ENCODE assay signal across 1 cellular context in the genomic region with DNA sequence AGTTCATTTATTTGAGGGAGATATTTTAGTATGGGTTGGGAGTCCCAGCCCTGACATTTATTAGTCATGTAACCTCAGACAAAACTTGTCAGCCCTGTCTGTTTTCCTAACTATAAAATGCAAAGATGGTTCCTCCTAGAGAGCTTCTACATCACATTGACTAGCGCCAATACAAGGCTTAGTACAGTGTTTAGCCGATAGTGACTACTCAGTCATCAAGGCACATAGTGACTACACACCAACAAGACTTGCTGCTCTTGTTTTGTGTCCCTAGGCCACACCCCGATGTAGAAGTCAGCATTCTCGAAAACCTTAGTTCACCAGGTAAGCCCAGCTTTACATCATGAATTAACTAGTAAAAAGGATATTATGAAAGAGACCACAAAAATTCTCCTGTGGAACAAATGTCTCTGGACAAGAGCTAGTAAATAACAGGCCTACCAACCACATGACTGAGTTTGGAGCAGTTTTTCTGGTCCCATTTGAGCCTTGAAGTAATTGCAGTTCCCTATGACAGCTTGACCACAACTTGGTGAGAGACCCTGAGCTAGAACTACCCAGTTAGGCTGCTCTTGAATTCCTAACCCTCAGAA.
TF ChIP-seq lines count a peak whose summit lies in the region.

No MANE protein-coding gene starts in this region.

TF ChIP-seq in H1, 55 proteins besides CTCF, POLR2A, EP300 and RAD21:
- TF ChIP-seq ZNF274 (IDR thresholded peaks at IDR 0.05; ENCODE audit: borderline replicate concordance, extremely low read depth, low read length) = no peak
- no peak for TF ChIP-seq PHF8 (conservative IDR thresholded peaks at IDR 0.05; ENCODE audit: low read depth, low read length)
- TF ChIP-seq, protein P1, sequence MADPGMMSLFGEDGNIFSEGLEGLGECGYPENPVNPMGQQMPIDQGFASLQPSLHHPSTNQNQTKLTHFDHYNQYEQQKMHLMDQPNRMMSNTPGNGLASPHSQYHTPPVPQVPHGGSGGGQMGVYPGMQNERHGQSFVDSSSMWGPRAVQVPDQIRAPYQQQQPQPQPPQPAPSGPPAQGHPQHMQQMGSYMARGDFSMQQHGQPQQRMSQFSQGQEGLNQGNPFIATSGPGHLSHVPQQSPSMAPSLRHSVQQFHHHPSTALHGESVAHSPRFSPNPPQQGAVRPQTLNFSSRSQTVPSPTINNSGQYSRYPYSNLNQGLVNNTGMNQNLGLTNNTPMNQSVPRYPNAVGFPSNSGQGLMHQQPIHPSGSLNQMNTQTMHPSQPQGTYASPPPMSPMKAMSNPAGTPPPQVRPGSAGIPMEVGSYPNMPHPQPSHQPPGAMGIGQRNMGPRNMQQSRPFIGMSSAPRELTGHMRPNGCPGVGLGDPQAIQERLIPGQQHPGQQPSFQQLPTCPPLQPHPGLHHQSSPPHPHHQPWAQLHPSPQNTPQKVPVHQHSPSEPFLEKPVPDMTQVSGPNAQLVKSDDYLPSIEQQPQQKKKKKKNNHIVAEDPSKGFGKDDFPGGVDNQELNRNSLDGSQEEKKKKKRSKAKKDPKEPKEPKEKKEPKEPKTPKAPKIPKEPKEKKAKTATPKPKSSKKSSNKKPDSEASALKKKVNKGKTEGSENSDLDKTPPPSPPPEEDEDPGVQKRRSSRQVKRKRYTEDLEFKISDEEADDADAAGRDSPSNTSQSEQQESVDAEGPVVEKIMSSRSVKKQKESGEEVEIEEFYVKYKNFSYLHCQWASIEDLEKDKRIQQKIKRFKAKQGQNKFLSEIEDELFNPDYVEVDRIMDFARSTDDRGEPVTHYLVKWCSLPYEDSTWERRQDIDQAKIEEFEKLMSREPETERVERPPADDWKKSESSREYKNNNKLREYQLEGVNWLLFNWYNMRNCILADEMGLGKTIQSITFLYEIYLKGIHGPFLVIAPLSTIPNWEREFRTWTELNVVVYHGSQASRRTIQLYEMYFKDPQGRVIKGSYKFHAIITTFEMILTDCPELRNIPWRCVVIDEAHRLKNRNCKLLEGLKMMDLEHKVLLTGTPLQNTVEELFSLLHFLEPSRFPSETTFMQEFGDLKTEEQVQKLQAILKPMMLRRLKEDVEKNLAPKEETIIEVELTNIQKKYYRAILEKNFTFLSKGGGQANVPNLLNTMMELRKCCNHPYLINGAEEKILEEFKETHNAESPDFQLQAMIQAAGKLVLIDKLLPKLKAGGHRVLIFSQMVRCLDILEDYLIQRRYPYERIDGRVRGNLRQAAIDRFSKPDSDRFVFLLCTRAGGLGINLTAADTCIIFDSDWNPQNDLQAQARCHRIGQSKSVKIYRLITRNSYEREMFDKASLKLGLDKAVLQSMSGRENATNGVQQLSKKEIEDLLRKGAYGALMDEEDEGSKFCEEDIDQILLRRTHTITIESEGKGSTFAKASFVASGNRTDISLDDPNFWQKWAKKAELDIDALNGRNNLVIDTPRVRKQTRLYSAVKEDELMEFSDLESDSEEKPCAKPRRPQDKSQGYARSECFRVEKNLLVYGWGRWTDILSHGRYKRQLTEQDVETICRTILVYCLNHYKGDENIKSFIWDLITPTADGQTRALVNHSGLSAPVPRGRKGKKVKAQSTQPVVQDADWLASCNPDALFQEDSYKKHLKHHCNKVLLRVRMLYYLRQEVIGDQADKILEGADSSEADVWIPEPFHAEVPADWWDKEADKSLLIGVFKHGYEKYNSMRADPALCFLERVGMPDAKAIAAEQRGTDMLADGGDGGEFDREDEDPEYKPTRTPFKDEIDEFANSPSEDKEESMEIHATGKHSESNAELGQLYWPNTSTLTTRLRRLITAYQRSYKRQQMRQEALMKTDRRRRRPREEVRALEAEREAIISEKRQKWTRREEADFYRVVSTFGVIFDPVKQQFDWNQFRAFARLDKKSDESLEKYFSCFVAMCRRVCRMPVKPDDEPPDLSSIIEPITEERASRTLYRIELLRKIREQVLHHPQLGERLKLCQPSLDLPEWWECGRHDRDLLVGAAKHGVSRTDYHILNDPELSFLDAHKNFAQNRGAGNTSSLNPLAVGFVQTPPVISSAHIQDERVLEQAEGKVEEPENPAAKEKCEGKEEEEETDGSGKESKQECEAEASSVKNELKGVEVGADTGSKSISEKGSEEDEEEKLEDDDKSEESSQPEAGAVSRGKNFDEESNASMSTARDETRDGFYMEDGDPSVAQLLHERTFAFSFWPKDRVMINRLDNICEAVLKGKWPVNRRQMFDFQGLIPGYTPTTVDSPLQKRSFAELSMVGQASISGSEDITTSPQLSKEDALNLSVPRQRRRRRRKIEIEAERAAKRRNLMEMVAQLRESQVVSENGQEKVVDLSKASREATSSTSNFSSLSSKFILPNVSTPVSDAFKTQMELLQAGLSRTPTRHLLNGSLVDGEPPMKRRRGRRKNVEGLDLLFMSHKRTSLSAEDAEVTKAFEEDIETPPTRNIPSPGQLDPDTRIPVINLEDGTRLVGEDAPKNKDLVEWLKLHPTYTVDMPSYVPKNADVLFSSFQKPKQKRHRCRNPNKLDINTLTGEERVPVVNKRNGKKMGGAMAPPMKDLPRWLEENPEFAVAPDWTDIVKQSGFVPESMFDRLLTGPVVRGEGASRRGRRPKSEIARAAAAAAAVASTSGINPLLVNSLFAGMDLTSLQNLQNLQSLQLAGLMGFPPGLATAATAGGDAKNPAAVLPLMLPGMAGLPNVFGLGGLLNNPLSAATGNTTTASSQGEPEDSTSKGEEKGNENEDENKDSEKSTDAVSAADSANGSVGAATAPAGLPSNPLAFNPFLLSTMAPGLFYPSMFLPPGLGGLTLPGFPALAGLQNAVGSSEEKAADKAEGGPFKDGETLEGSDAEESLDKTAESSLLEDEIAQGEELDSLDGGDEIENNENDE (IDR thresholded peaks at IDR 0.05; ENCODE audit: insufficient replicate concordance, low read length) = no peak
- TF ChIP-seq, protein P2, sequence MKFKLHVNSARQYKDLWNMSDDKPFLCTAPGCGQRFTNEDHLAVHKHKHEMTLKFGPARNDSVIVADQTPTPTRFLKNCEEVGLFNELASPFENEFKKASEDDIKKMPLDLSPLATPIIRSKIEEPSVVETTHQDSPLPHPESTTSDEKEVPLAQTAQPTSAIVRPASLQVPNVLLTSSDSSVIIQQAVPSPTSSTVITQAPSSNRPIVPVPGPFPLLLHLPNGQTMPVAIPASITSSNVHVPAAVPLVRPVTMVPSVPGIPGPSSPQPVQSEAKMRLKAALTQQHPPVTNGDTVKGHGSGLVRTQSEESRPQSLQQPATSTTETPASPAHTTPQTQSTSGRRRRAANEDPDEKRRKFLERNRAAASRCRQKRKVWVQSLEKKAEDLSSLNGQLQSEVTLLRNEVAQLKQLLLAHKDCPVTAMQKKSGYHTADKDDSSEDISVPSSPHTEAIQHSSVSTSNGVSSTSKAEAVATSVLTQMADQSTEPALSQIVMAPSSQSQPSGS (IDR thresholded peaks at IDR 0.05; ENCODE audit: low read length) = no peak
- no peak for TF ChIP-seq ASH2L (IDR thresholded peaks at IDR 0.05; ENCODE audit: low read length)
- no peak for TF ChIP-seq CHD2 (IDR thresholded peaks at IDR 0.05; ENCODE audit: low read length)
- TF ChIP-seq MAFK (IDR thresholded peaks at IDR 0.05; ENCODE audit: low read depth, low read length) = no peak
- TF ChIP-seq RFX5 (IDR thresholded peaks at IDR 0.05; ENCODE audit: borderline replicate concordance, low read depth, low read length) = no peak
- no peak for TF ChIP-seq RNF2 (IDR thresholded peaks at IDR 0.05; ENCODE audit: borderline replicate concordance, low read depth, low read length, missing control alignments, poor library complexity, severe bottlenecking)
- TF ChIP-seq, protein P3, sequence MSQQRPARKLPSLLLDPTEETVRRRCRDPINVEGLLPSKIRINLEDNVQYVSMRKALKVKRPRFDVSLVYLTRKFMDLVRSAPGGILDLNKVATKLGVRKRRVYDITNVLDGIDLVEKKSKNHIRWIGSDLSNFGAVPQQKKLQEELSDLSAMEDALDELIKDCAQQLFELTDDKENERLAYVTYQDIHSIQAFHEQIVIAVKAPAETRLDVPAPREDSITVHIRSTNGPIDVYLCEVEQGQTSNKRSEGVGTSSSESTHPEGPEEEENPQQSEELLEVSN (IDR thresholded peaks at IDR 0.05) = no peak
- no peak for TF ChIP-seq TEAD4 (IDR thresholded peaks at IDR 0.05; ENCODE audit: low read depth, low read length)
- TF ChIP-seq HDAC2 (IDR thresholded peaks at IDR 0.05; ENCODE audit: borderline replicate concordance in 1 of 2, low read depth in 2 of 2, low read length in 2 of 2) = no peak
